ENCODE assay signal across 1 cellular context in the genomic region with DNA sequence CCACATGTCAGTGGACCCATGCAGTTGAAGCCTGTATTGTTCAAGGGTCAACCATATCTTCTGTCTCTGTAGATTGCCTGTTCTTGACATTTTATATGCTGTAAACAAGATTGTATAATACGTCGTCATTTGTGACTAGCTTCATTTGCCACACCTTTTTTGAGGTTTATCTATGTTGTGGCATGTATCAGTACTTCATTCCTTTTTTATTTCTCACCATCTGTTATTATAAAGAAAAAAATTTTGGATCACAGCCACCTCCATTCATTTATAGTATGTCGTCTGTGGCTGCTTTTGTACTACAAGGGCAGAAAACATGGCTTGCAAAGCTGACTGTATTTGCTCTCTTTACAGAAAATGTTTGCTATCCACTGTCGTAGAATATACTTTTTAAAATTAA.
TF ChIP-seq lines count a peak whose summit lies in the region.

No MANE protein-coding gene starts in this region.

TF ChIP-seq in IMR-90, 13 proteins besides CTCF, POLR2A, EP300 and RAD21:
- TF ChIP-seq CHD1 (IDR thresholded peaks at IDR 0.05; ENCODE audit: low read depth, low read length), result no peak
- TF ChIP-seq RCOR1 (IDR thresholded peaks at IDR 0.05; ENCODE audit: insufficient replicate concordance, low read length), result no peak
- no peak for TF ChIP-seq MXI1 (IDR thresholded peaks at IDR 0.05; ENCODE audit: borderline replicate concordance, low read depth, low read length)
- no peak for TF ChIP-seq RFX5 (IDR thresholded peaks at IDR 0.05; ENCODE audit: low read depth, low read length)
- TF ChIP-seq BHLHE40 (IDR thresholded peaks at IDR 0.05; ENCODE audit: low read depth, low read length), result no peak
- TF ChIP-seq, protein P1, sequence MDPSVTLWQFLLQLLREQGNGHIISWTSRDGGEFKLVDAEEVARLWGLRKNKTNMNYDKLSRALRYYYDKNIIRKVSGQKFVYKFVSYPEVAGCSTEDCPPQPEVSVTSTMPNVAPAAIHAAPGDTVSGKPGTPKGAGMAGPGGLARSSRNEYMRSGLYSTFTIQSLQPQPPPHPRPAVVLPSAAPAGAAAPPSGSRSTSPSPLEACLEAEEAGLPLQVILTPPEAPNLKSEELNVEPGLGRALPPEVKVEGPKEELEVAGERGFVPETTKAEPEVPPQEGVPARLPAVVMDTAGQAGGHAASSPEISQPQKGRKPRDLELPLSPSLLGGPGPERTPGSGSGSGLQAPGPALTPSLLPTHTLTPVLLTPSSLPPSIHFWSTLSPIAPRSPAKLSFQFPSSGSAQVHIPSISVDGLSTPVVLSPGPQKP (IDR thresholded peaks at IDR 0.05; ENCODE audit: borderline replicate concordance, low read depth, low read length), result no peak
- TF ChIP-seq CEBPB (IDR thresholded peaks at IDR 0.05; ENCODE audit: low read depth, low read length), result peak; percentile 47; the same call in 1 of the 2 replicates
- TF ChIP-seq MAFK (IDR thresholded peaks at IDR 0.05; ENCODE audit: low read depth, low read length), result no peak
